Comparison of ENCODE assay signal across 8 cellular contexts in the genomic region with DNA sequence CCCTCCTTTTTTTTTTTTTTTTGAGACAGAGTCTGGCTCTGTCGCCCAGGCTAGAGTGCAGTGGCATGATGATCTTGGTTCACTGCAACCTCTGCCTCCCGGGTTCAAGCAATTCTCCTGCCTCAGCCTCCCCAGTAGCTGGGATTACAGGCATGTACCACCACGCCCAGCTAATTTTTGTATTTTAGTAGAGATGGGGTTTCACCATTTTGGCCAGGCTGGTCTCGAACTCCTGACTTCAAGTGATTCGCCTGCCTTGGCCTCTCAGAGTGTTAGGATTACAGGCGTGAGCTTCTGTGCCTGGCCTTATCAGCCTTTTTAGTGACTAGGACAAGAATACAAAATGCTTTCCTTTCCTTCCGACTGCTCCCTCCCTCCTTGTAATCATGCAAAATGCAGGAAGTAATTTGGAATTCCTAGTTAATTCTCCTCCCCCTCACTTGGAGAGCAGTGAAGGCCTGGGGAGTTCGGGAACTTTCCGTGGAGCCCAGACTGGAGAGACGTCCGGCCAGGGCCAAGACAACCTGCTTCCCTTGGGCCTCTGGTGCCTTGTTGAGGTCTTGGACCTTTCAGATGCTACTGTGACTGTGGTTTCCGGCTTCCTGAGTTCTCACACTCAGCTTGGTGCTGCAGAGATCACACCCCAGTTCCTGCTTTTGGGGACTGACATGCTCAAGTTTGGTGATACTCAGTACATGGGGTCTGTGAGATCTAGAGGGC. TPM values are rescaled to one million over a fixed set of nuclear protein-coding genes. Genes with fewer than 3 reads are reported as not detected.
DNase-seq lines count a peak whose midpoint lies in the region; ATAC-seq and TF ChIP-seq lines count a peak whose summit lies in the region.
"Not testable (repeated sequence)": the region's sequence is repeated elsewhere in the genome, so short reads cannot be mapped to it uniquely, and the experiment has no call there.

No MANE protein-coding gene starts in this region.

- not testable (repeated sequence) for TF ChIP-seq EP300 in SK-N-SH (IDR thresholded peaks at IDR 0.05; ENCODE audit: borderline replicate concordance in 1 of 2, low read depth in 1 of 2, low read length in 1 of 2)

- peak; percentile 80 for DNase-seq in GM19240 (ENCODE audit: insufficient read length, low spot score)
- DNase-seq in SK-N-SH: not testable (repeated sequence)
- peak; percentile 60 for DNase-seq in stimulated activated CD4-positive, alpha-beta T cell treated with anti-CD3 and anti-CD28 coated beads, Interleukin-4, amount 100 ng/mL, for 24 hours

- CTCF ChIA-PET in SK-N-SH (lab: Yijun Ruan, JAX): interaction anchor here (0.6 kb wide), 1 partner anchor 1266 kb away, joined by 3 read pairs; no protein-coding TSS in a partner anchor

- H3K4me3 ChIP-seq in BLaER1: peak overlapping the region; percentile 11; the same call in 1 of the 2 replicates
- not testable (repeated sequence) for H3K4me3 ChIP-seq in SK-N-SH (ENCODE audit: low read depth in 2 of 2, low read length in 1 of 2); mesodermal cell (ENCODE audit: extremely low read depth, insufficient read depth, low read length, poor library complexity, severe bottlenecking)

- peak overlapping the region; percentile 15 for H3K9ac ChIP-seq in BLaER1
- H3K9ac ChIP-seq in SK-N-SH: not testable (repeated sequence)

- not testable (repeated sequence) for H3K36me3 Mint-ChIP-seq in activated T-helper 17 cell treated with anti-CD3 and anti-CD28 coated beads, Interleukin-2, amount 50 U/mL, for 72 hours (ENCODE audit: low read depth)

- H3K27me3 ChIP-seq in BLaER1; SK-N-SH (ENCODE audit: insufficient read depth): not testable (repeated sequence)

- not testable (repeated sequence) for H3K36me3 ChIP-seq in BLaER1; SK-N-SH (replicated peaks in 1 of 2; ENCODE audit: control insufficient read depth in 1 of 2, insufficient read depth in 2 of 2, low read length in 1 of 2); mesodermal cell (ENCODE audit: control insufficient read depth, insufficient read depth, low read length)

- H3K9me3 Mint-ChIP-seq in activated T-helper 17 cell treated with anti-CD3 and anti-CD28 coated beads, Interleukin-2, amount 50 U/mL, for 72 hours: not testable (repeated sequence)

- H3K4me2 ChIP-seq in BLaER1: peak overlapping the region; percentile 76
- not testable (repeated sequence) for H3K4me2 ChIP-seq in SK-N-SH

- WGBS in SK-N-SH (ENCODE audit: low lambda C conversion rate): 87% methylated on average over 10 of the region's 12 CpGs
- 76 to 80% methylated on average over 7 to 9 of the region's 12 CpGs for WGBS in mesodermal cell (ENCODE audit: insufficient coverage in 2 of 2), 2 experiments

- H3K9me3 ChIP-seq in BLaER1; SK-N-SH; mesodermal cell (ENCODE audit: control insufficient read depth, low read length): not testable (repeated sequence)

- H3K4me1 ChIP-seq in BLaER1 (peaks cover 68% of the 10 kb centered on the region), SK-N-SH (ENCODE audit: control insufficient read depth in 1 of 2, insufficient read depth in 2 of 2, low read depth in 1 of 2, low read length in 1 of 2) (peaks cover 3 to 12% of the 10 kb centered on the region in 2 experiments; a peak in 3 of 4 replicates)
- not testable (repeated sequence) for H3K4me1 ChIP-seq in mesodermal cell (ENCODE audit: control insufficient read depth, insufficient read depth, low read length, poor library complexity, severe bottlenecking)

- H3K79me2 ChIP-seq in SK-N-SH (ENCODE audit: insufficient read depth): not testable (repeated sequence)

- peaks cover 32% of the 10 kb centered on the region for H3K4me1 Mint-ChIP-seq in activated T-helper 17 cell treated with anti-CD3 and anti-CD28 coated beads, Interleukin-2, amount 50 U/mL, for 72 hours

- H4K20me1 ChIP-seq in BLaER1; SK-N-SH (ENCODE audit: insufficient read depth): not testable (repeated sequence)

- peak overlapping the region; percentile 63 for H3K27ac ChIP-seq in BLaER1
- H3K27ac ChIP-seq in SK-N-SH (ENCODE audit: low read depth in 2 of 2, low read length in 1 of 2): peak overlapping the region in 1 of 2 experiments; percentile 84; a peak in 1 of 4 replicates
- H3K27ac ChIP-seq in mesodermal cell (ENCODE audit: low read depth, low read length, severe bottlenecking): peak overlapping the region; percentile 97

- POLR2A ChIA-PET in SK-N-SH (lab: Yijun Ruan, JAX): interaction anchor here (2.0 kb wide), 1 partner anchor 26 kb away, joined by 7 read pairs; the partner anchor contains the start of gene RBM39

- peak overlapping the region; percentile 58 for H2AFZ ChIP-seq in SK-N-SH (ENCODE audit: low read depth)

- peaks cover 16% of the 10 kb centered on the region for H3F3A ChIP-seq in SK-N-SH (replicated peaks; ENCODE audit: insufficient read depth)

- H3K27ac Mint-ChIP-seq in activated T-helper 17 cell treated with anti-CD3 and anti-CD28 coated beads, Interleukin-2, amount 50 U/mL, for 72 hours: peak overlapping the region; percentile 95

- TF ChIP-seq RAD21 in SK-N-SH (IDR thresholded peaks at IDR 0.05; ENCODE audit: low read length): not testable (repeated sequence)

- not testable (repeated sequence) for H3K9me2 ChIP-seq in SK-N-SH

- ATAC-seq in HG03280 (IDR thresholded peaks at IDR 0.05; ENCODE audit: unreplicated experiment): peak; percentile 35
- ATAC-seq in activated T-helper 17 cell treated with anti-CD3 and anti-CD28 coated beads, Interleukin-2, amount 50 U/mL, for 72 hours (replicated peaks): peak; percentile 15
- peak; percentile 4 for ATAC-seq in esophagus mucosa

- H3K4me3 Mint-ChIP-seq in activated T-helper 17 cell treated with anti-CD3 and anti-CD28 coated beads, Interleukin-2, amount 50 U/mL, for 72 hours: peak overlapping the region; percentile 85

- TF ChIP-seq CTCF in SK-N-SH (IDR thresholded peaks at IDR 0.05): not testable (repeated sequence)

- H3K27me3 Mint-ChIP-seq in activated T-helper 17 cell treated with anti-CD3 and anti-CD28 coated beads, Interleukin-2, amount 50 U/mL, for 72 hours: not testable (repeated sequence)

RNA-seq across cellular contexts. Expression of gene PHF20, which starts 4.0 kb away (rescaled TPM):
- polyA plus RNA-seq in SK-N-SH (2012; rRNA removed): 23.8 and 24.9 TPM in 2 replicates
- polyA plus RNA-seq in SK-N-SH (2012; cell fraction: cytosol; rRNA removed): 26.8 and 37.3 TPM in 2 replicates
- polyA plus RNA-seq in SK-N-SH (2012; cell fraction: nucleus; rRNA removed): 20.1 and 21.0 TPM in 2 replicates
- 10 to 100 TPM; 70.3 to 73.0 TPM for total RNA-seq in activated T-helper 17 cell treated with anti-CD3 and anti-CD28 coated beads, Interleukin-2, amount 50 U/mL, for 72 hours
- 17.3 TPM for total RNA-seq in esophagus mucosa
- 32.4 TPM for polyA plus RNA-seq in mesodermal cell (2013, experiment 1 of 2)
- polyA plus RNA-seq in mesodermal cell (2013, experiment 2 of 2): 39.1 TPM

RNA-seq across cellular contexts. Expression of gene RBM39, which starts 25.8 kb away (rescaled TPM):
- 68.4 and 98.4 TPM in 2 replicates for polyA plus RNA-seq in SK-N-SH (2012; rRNA removed)
- polyA plus RNA-seq in SK-N-SH (2012; cell fraction: cytosol; rRNA removed): 48.8 and 64.8 TPM in 2 replicates
- 244 and 457 TPM in 2 replicates for polyA plus RNA-seq in SK-N-SH (2012; cell fraction: nucleus; rRNA removed)
- 100 to 1,000 TPM; 295 to 359 TPM for total RNA-seq in activated T-helper 17 cell treated with anti-CD3 and anti-CD28 coated beads, Interleukin-2, amount 50 U/mL, for 72 hours
- 139 TPM for total RNA-seq in esophagus mucosa
- polyA plus RNA-seq in mesodermal cell (2013, experiment 1 of 2): 174 TPM
- polyA plus RNA-seq in mesodermal cell (2013, experiment 2 of 2): 211 TPM
